In genomic region chr19:1768918-1769644, GRCh38 we compare ENCODE assay signal across 2 cellular contexts.
A peak's percentile ranks its signal among the peaks of the same experiment; 100 is the strongest.
TF ChIP-seq lines count a peak whose summit lies in the region.

No MANE protein-coding gene starts in this region.

TF ChIP-seq in HepG2, 621 proteins besides CTCF, POLR2A, EP300 and RAD21:
- no peak for TF ChIP-seq FLYWCH1 (CRISPR knock-in tag; IDR thresholded peaks at IDR 0.05)
- peak; percentile 29; the same call in 1 of the 2 replicates for TF ChIP-seq ZNF629 (CRISPR knock-in tag; conservative IDR thresholded peaks at IDR 0.05)
- TF ChIP-seq ZIK1 (CRISPR knock-in tag; IDR thresholded peaks at IDR 0.05; ENCODE audit: borderline replicate concordance, low read depth), result no peak
- TF ChIP-seq ZKSCAN5 (CRISPR knock-in tag; IDR thresholded peaks at IDR 0.05), result peak; percentile 92
TF ChIP-seq in HepG2: peak in this region for 2.

TF ChIP-seq in IMR-90, 13 proteins besides CTCF, POLR2A, EP300 and RAD21:
- TF ChIP-seq BHLHE40 (IDR thresholded peaks at IDR 0.05; ENCODE audit: low read depth, low read length) (no peak), USF2 (IDR thresholded peaks at IDR 0.05; ENCODE audit: low read depth, low read length) (no peak), CHD1 (IDR thresholded peaks at IDR 0.05; ENCODE audit: low read depth, low read length) (no peak), MXI1 (IDR thresholded peaks at IDR 0.05; ENCODE audit: borderline replicate concordance, low read depth, low read length) (no peak), MAFK (IDR thresholded peaks at IDR 0.05; ENCODE audit: low read depth, low read length) (no peak), FOS (IDR thresholded peaks at IDR 0.05; ENCODE audit: low read depth, low read length) (no peak), CEBPB (IDR thresholded peaks at IDR 0.05; ENCODE audit: low read depth, low read length) (no peak), ELK1 (IDR thresholded peaks at IDR 0.05; ENCODE audit: borderline replicate concordance, low read depth, low read length) (no peak), RFX5 (IDR thresholded peaks at IDR 0.05; ENCODE audit: low read depth, low read length) (no peak), SMC3 (IDR thresholded peaks at IDR 0.05; ENCODE audit: low read depth, low read length) (no peak), RCOR1 (IDR thresholded peaks at IDR 0.05; ENCODE audit: insufficient replicate concordance, low read length) (no peak), NFE2L2 (IDR thresholded peaks at IDR 0.05; ENCODE audit: low read depth, low read length) (no peak), MAZ (IDR thresholded peaks at IDR 0.05; ENCODE audit: borderline replicate concordance, low read depth, low read length) (no peak)
TF ChIP-seq in IMR-90: peak in this region for 0.
